In genomic region chr16:15057755-15058417, GRCh38 we compare ENCODE assay signal across 1 cellular context.
TF ChIP-seq lines count a peak whose summit lies in the region.

No MANE protein-coding gene starts in this region.

TF ChIP-seq in HepG2, 621 proteins besides CTCF, POLR2A, EP300 and RAD21 (continued from another document):
- TF ChIP-seq ATF6 (CRISPR knock-in tag; conservative IDR thresholded peaks at IDR 0.05) (no peak), ZBTB39 (CRISPR knock-in tag; IDR thresholded peaks at IDR 0.05) (no peak), TEAD3 (CRISPR knock-in tag; optimal IDR thresholded peaks at IDR 0.05; ENCODE audit: borderline replicate concordance) (peak; percentile 5), RFXAP (CRISPR knock-in tag; IDR thresholded peaks at IDR 0.05; ENCODE audit: borderline replicate concordance) (no peak), ZNF672 (CRISPR knock-in tag; IDR thresholded peaks at IDR 0.05) (no peak), MIER2 (CRISPR knock-in tag; IDR thresholded peaks at IDR 0.05) (no peak), ZSCAN30 (CRISPR knock-in tag; IDR thresholded peaks at IDR 0.05) (no peak), ZNF3 (CRISPR knock-in tag; IDR thresholded peaks at IDR 0.05) (no peak), ZSCAN12 (CRISPR knock-in tag; IDR thresholded peaks at IDR 0.05) (no peak), FOXO1 (CRISPR knock-in tag; IDR thresholded peaks at IDR 0.05) (no peak), ETS1 (CRISPR knock-in tag; IDR thresholded peaks at IDR 0.05) (no peak), ATF7 (IDR thresholded peaks at IDR 0.05) (no peak), ATF7 (CRISPR knock-in tag; IDR thresholded peaks at IDR 0.05) (no peak), NRL (CRISPR knock-in tag; IDR thresholded peaks at IDR 0.05; ENCODE audit: borderline replicate concordance) (no peak), HMG20A (CRISPR knock-in tag; IDR thresholded peaks at IDR 0.05; ENCODE audit: borderline replicate concordance) (no peak), HNRNPK (IDR thresholded peaks at IDR 0.05; ENCODE audit: low read depth, low read length, poor library complexity, severe bottlenecking) (no peak), ZNF646 (CRISPR knock-in tag; IDR thresholded peaks at IDR 0.05) (no peak), SOX5 (CRISPR knock-in tag; IDR thresholded peaks at IDR 0.05; ENCODE audit: borderline replicate concordance) (no peak), CEBPG (CRISPR knock-in tag; IDR thresholded peaks at IDR 0.05) (no peak), ZNF230 (CRISPR knock-in tag; IDR thresholded peaks at IDR 0.05) (0 out of 2 replicates have a peak, but pooled peaks have one; percentile 45), ZNF572 (CRISPR knock-in tag; IDR thresholded peaks at IDR 0.05) (no peak), SALL2 (CRISPR knock-in tag; IDR thresholded peaks at IDR 0.05) (no peak), CHD2 (IDR thresholded peaks at IDR 0.05; ENCODE audit: low read depth, low read length) (no peak), ZNF280B (CRISPR knock-in tag; IDR thresholded peaks at IDR 0.05; ENCODE audit: borderline replicate concordance) (no peak)
